Comparison of ENCODE assay signal across 9 cellular contexts in the genomic region with DNA sequence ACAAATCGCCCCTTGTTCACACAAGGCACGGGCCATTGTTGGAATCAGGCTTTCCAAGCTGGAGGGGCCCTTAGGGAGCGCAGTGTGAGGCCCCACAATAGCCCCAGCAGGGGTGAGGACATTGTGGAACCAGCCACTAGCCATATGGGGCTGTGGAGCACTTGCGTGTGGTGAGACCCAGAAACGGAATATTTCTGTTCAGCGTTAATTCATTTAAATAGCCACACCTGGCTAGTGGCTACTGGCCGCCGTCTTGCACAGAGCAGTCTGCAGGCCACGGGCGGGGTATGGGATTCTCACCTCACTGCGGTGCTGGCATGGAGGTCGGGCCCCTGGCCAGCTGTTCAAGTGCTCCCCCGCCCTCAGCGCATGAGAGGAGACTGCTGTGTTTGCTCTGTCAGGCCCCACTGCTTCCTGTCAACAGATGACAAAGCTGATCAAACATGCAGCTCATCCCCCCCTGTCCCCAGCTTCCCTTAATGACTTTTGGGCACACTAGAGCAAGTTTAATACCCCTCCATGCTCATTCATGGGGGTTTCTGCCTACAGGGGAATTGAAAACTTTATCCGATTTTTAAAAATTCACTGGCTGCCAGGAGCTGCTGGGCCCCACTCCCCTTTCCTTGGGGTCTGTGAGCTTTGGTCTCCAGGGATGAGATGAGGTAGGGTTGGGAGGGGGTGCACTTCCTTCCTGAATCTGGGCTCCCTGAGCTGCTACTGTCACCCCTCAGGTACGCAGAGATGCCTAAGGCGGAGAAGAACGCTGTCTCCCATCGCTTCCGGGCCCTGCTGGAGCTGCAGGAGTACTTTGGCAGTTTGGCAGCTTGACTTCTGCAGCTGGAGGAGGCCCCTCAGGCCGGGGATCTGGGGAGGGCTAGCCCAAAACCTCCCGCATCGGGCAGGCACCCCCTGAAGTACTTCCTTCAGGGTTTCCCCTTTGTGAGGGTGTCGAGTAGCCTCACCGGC. TPM values are rescaled to one million over a fixed set of nuclear protein-coding genes. Genes with fewer than 3 reads are reported as not detected.
DNase-seq lines count a peak whose midpoint lies in the region; ATAC-seq and TF ChIP-seq lines count a peak whose summit lies in the region.
"Had no signal": no experiment of that assay in that cellular context is flagged by ENCODE, and none has a peak within 500 bp of the region (broad histone marks: within the 10 kb centered on the region; RNA-seq: fewer than 3 reads in every experiment).

No MANE protein-coding gene starts in this region.

- H3K79me2 ChIP-seq in GM23338 (replicated peaks; ENCODE audit: insufficient read depth) = no peaks in the 10 kb centered on the region
- no peaks in the 10 kb centered on the region for H3K79me2 ChIP-seq in Karpas-422 (ENCODE audit: low read length)

- H3K4me1 ChIP-seq in GM23338 (ENCODE audit: insufficient read depth) = no peaks in the 10 kb centered on the region; the same call in 1 of the 2 replicates
- peaks cover 3% of the 10 kb centered on the region; the same call in 1 of the 2 replicates for H3K4me1 ChIP-seq in Karpas-422 (ENCODE audit: low read length)

- H2AFZ ChIP-seq in GM23338 (no peak overlapping the region), Karpas-422 (ENCODE audit: low read length) (no peak overlapping the region)

- in situ Hi-C loops in Caki2 (cut with HindIII; ENCODE audit: low pct_unique_long_range_greater_than_20kb, low sequenced_read_pairs) = no loop called here

- H4K20me1 ChIP-seq in GM23338 (replicated peaks; ENCODE audit: insufficient read depth) = peaks cover 2% of the 10 kb centered on the region; the same call in 1 of the 2 replicates
- H4K20me1 ChIP-seq in Karpas-422 (ENCODE audit: insufficient read depth, low read depth, low read length) = no peaks in the 10 kb centered on the region

- H3K36me3 ChIP-seq in GM23338 (ENCODE audit: insufficient read depth) (peaks cover 11% of the 10 kb centered on the region; the same call in 1 of the 2 replicates), Karpas-422 (ENCODE audit: insufficient read depth, low read length) (no peaks in the 10 kb centered on the region)

- H3K9me3 Mint-ChIP-seq in GM23338 (no peaks in the 10 kb centered on the region), osteocyte (ENCODE audit: unreplicated experiment) (no peaks in the 10 kb centered on the region)

- H3F3A ChIP-seq in GM23338 (replicated peaks; ENCODE audit: low read depth) = peaks cover 5% of the 10 kb centered on the region; the same call in 1 of the 2 replicates

- ATAC-seq in GM23338 = no peak

- H3K9me3 ChIP-seq in Karpas-422 (ENCODE audit: low read length) = no peaks in the 10 kb centered on the region

- DNase-seq in Caki2 (ENCODE audit: low read depth) = peak; percentile 85
- DNase-seq in GM23338 (ENCODE audit: low spot score) = peak; percentile 23
- DNase-seq in NCI-H748 treated with DMSO at 0.1 percent for 48 hours (lab: John Stamatoyannopoulos, UW) = peak; percentile 97
- peak; percentile 65 for DNase-seq in germinal center (ENCODE audit: low spot score)
- no peak for DNase-seq in amniotic stem cell (lab: John Stamatoyannopoulos, UW)
- DNase-seq in Karpas-422 = no peak
- no peak for DNase-seq in osteocyte (ENCODE audit: extremely low spot score, unreplicated experiment)
- no peak for DNase-seq in middle frontal gyrus (ENCODE audit: extremely low spot score, low spot score)

- H3K9me2 ChIP-seq in GM23338 (ENCODE audit: insufficient read depth) = no peaks in the 10 kb centered on the region
- H3K9me2 ChIP-seq in Karpas-422 (replicated peaks; ENCODE audit: insufficient read depth, low read length) = no peaks in the 10 kb centered on the region

- no peak overlapping the region for H3K4me3 Mint-ChIP-seq in GM23338
- H3K4me3 Mint-ChIP-seq in osteocyte (ENCODE audit: unreplicated experiment) = no peak overlapping the region

- peaks cover 32% of the 10 kb centered on the region for H3K36me3 Mint-ChIP-seq in GM23338 (ENCODE audit: low read depth)
- peaks cover 12% of the 10 kb centered on the region for H3K36me3 Mint-ChIP-seq in osteocyte (ENCODE audit: unreplicated experiment)

- no peaks in the 10 kb centered on the region for H3K27me3 ChIP-seq in GM23338 (ENCODE audit: insufficient read depth)
- no peaks in the 10 kb centered on the region for H3K27me3 ChIP-seq in Karpas-422 (ENCODE audit: low read length)

- H3K4me1 Mint-ChIP-seq in GM23338 (peaks cover 5% of the 10 kb centered on the region; the same call in 1 of the 3 replicates), osteocyte (ENCODE audit: unreplicated experiment) (peaks cover 5% of the 10 kb centered on the region)

- H3K4me3 ChIP-seq in GM23338 = no peak overlapping the region
- H3K4me3 ChIP-seq in Karpas-422 (ENCODE audit: low read length) = no peak overlapping the region
- H3K4me3 ChIP-seq: lung had no signal

- H3K27ac ChIP-seq in GM23338 (ENCODE audit: low read depth) (peak overlapping the region; percentile 63; the same call in 1 of the 2 replicates), Karpas-422 (ENCODE audit: low read length) (no peak overlapping the region)

- H3K9ac ChIP-seq in Karpas-422 (ENCODE audit: low read length) = no peak overlapping the region

- H3K4me2 ChIP-seq in GM23338 = no peak overlapping the region
- H3K4me2 ChIP-seq in Karpas-422 (ENCODE audit: low read depth, low read length, poor library complexity, severe bottlenecking) = no peak overlapping the region

- H3K27ac Mint-ChIP-seq in GM23338 = no peak overlapping the region
- no peak overlapping the region for H3K27ac Mint-ChIP-seq in osteocyte (ENCODE audit: unreplicated experiment)

- H3K27me3 Mint-ChIP-seq in GM23338 (ENCODE audit: insufficient read depth, low read depth, poor library complexity) (peaks cover 5% of the 10 kb centered on the region), osteocyte (ENCODE audit: unreplicated experiment) (no peaks in the 10 kb centered on the region)

- TF ChIP-seq CTCF in GM23338 (conservative IDR thresholded peaks at IDR 0.05; ENCODE audit: low read depth in 2 of 2) (no peak), osteocyte (IDR thresholded peaks at IDR 0.05) (no peak)

RNA-seq across cellular contexts. Expression of gene ITPA, which starts 13.6 kb away (rescaled TPM):
- 103 and 121 TPM in 2 replicates for total RNA-seq in Caki2 (2014; rRNA removed; shearing (Covaris generic); ENCODE audit: low replicate concordance)
- 45.3 and 57.5 TPM in 2 replicates for total RNA-seq in GM23338 (2014; rRNA removed; shearing (Covaris generic))
- polyA plus RNA-seq in GM23338 (2016; fragmentation: Nextera tagmentation; extraction: Ambion mirVana) = 81.7 and 86.6 TPM in 2 replicates
- total RNA-seq in Karpas-422 (2014; rRNA removed; shearing (Covaris generic); ENCODE audit: low replicate concordance) = 76.9 and 94.4 TPM in 2 replicates
- 57.5 and 58.4 TPM in 2 replicates for total RNA-seq in osteocyte

RNA-seq across cellular contexts. Expression of gene SLC4A11, which starts 16.1 kb away (rescaled TPM):
- total RNA-seq in Caki2 (2014; rRNA removed; shearing (Covaris generic); ENCODE audit: low replicate concordance) = 0.17 and 2.1 TPM in 2 replicates
- total RNA-seq in GM23338 (2014; rRNA removed; shearing (Covaris generic)) = 12.1 and 17.1 TPM in 2 replicates
- polyA plus RNA-seq in GM23338 (2016; fragmentation: Nextera tagmentation; extraction: Ambion mirVana) = 10.8 and 14.8 TPM in 2 replicates
- 0.36 and 0.60 TPM in 2 replicates for total RNA-seq in Karpas-422 (2014; rRNA removed; shearing (Covaris generic); ENCODE audit: low replicate concordance)
- 2.4 and 3.2 TPM in 2 replicates for total RNA-seq in osteocyte

RNA-seq across cellular contexts. Expression of gene DDRGK1, which starts 18.4 kb away (rescaled TPM):
- 51.5 and 57.1 TPM in 2 replicates for total RNA-seq in Caki2 (2014; rRNA removed; shearing (Covaris generic); ENCODE audit: low replicate concordance)
- 34.8 and 44.0 TPM in 2 replicates for total RNA-seq in GM23338 (2014; rRNA removed; shearing (Covaris generic))
- 35.7 and 45.5 TPM in 2 replicates for polyA plus RNA-seq in GM23338 (2016; fragmentation: Nextera tagmentation; extraction: Ambion mirVana)
- total RNA-seq in Karpas-422 (2014; rRNA removed; shearing (Covaris generic); ENCODE audit: low replicate concordance) = 22.0 and 48.5 TPM in 2 replicates
- total RNA-seq in osteocyte = 79.6 and 84.2 TPM in 2 replicates

RNA-seq across cellular contexts. Expression of gene LZTS3, which starts 49.6 kb away (rescaled TPM):
- total RNA-seq in Caki2 (2014; rRNA removed; shearing (Covaris generic); ENCODE audit: low replicate concordance) = 1.9 and 4.6 TPM in 2 replicates
- 29.4 and 40.7 TPM in 2 replicates for total RNA-seq in GM23338 (2014; rRNA removed; shearing (Covaris generic))
- polyA plus RNA-seq in GM23338 (2016; fragmentation: Nextera tagmentation; extraction: Ambion mirVana) = 9.7 and 10.7 TPM in 2 replicates
- total RNA-seq in Karpas-422 (2014; rRNA removed; shearing (Covaris generic); ENCODE audit: low replicate concordance) = 3.1 and 9.1 TPM in 2 replicates
- 6.6 and 6.9 TPM in 2 replicates for total RNA-seq in osteocyte

Comparison
In these comparisons a context has a peak if more than half of its experiments do, and no peak if none do; other contexts are left out.
1. DNase-seq: peak in Caki2 (single experiment), GM23338 (single experiment), NCI-H748 treated with DMSO at 0.1 percent for 48 hours (single experiment) and germinal center (single experiment); none in amniotic stem cell (single experiment), Karpas-422 (single experiment), osteocyte (single experiment) and middle frontal gyrus (single experiment).